ENCODE assay signal across 6 cellular contexts in the genomic region with DNA sequence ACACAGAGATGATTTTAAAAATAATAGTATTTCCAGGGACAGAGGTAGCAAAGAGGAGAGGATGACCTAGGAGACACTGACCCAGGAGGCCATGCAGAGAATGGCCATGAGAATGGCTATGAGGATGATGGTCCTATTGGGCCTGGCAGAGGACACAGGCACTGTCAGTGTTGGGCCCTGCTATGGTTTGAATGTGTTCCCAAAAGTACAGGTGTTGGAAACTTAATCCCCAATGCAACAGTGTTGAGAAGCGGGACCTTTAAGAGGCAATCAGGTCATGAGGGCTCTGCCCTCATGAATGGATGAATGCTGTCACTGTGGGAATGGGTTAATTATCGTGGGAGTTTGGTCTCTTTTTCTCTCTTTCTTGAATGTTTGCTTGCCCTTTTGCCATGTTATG.
"Had no signal": no experiment of that assay in that cellular context is flagged by ENCODE, and none has a peak within 500 bp of the region (broad histone marks: within the 10 kb centered on the region; RNA-seq: fewer than 3 reads in every experiment).

No MANE protein-coding gene starts in this region.

- ATAC-seq: GM23338, HCT116, HepG2 had no signal

- H3K27ac ChIP-seq: HL-60 had no signal

- H3K4me3 ChIP-seq: GM23338 had no signal

- DNase-seq: H9, HFFc6 had no signal
